Comparison of ENCODE assay signal across 8 cellular contexts in genomic region chr3:196082471-196082971, GRCh38.
DNase-seq lines count a peak whose midpoint lies in the region; ATAC-seq and TF ChIP-seq lines count a peak whose summit lies in the region.

No MANE protein-coding gene starts in this region.

- no peak for ATAC-seq in HG03432 (IDR thresholded peaks at IDR 0.05; ENCODE audit: unreplicated experiment)
- no peak for ATAC-seq in GM21619 (IDR thresholded peaks at IDR 0.05; ENCODE audit: unreplicated experiment)

- H3K36me3 Mint-ChIP-seq in dendritic cell treated with granulocyte-macrophage colony-stimulating factor and Interleukin-4, amounts not matched to agents 40 ng/mL and 50 ng/mL, for 4 days (ENCODE audit: low read depth) = peaks cover 25% of the 10 kb centered on the region
- no peaks in the 10 kb centered on the region for H3K36me3 Mint-ChIP-seq in nephron (ENCODE audit: low read depth)

- intact Hi-C loops in dendritic cell treated with granulocyte-macrophage colony-stimulating factor and Interleukin-4, amounts not matched to agents 40 ng/mL and 50 ng/mL, for 4 days (cut with micrococcal nuclease) = no loop called here

- peak overlapping the region; percentile 96 for H3K4me3 ChIP-seq in GM12864 (ENCODE audit: low read depth, low read length)

- peaks cover 40% of the 10 kb centered on the region for H3K4me1 Mint-ChIP-seq in dendritic cell treated with granulocyte-macrophage colony-stimulating factor and Interleukin-4, amounts not matched to agents 40 ng/mL and 50 ng/mL, for 4 days (ENCODE audit: low read depth)
- peaks cover 19% of the 10 kb centered on the region for H3K4me1 Mint-ChIP-seq in nephron

- DNase-seq in GM12864 (ENCODE audit: low read depth) (no peak), MV-4-11 (lab: John Stamatoyannopoulos, UW) (peak; percentile 51), activated gamma-delta T cell treated with Interleukin-2 at 50 U/mL for 16 hours (no peak), NCI-H774 (lab: John Stamatoyannopoulos, UW) (no peak)

- TF ChIP-seq CTCF in GM12864 (IDR thresholded peaks at IDR 0.05; ENCODE audit: low read depth, low read length, missing control alignments) (no peak), nephron (IDR thresholded peaks at IDR 0.05; ENCODE audit: unreplicated experiment in 3 of 3) (no peak)

- H3K9me3 Mint-ChIP-seq in dendritic cell treated with granulocyte-macrophage colony-stimulating factor and Interleukin-4, amounts not matched to agents 40 ng/mL and 50 ng/mL, for 4 days = no peaks in the 10 kb centered on the region
- H3K9me3 Mint-ChIP-seq in nephron = no peaks in the 10 kb centered on the region

- peak overlapping the region; percentile 91 for H3K4me3 Mint-ChIP-seq in dendritic cell treated with granulocyte-macrophage colony-stimulating factor and Interleukin-4, amounts not matched to agents 40 ng/mL and 50 ng/mL, for 4 days
- H3K4me3 Mint-ChIP-seq in nephron = peak overlapping the region; percentile 94 to 99 (median 94)

- H3K27ac Mint-ChIP-seq in dendritic cell treated with granulocyte-macrophage colony-stimulating factor and Interleukin-4, amounts not matched to agents 40 ng/mL and 50 ng/mL, for 4 days = peak overlapping the region; percentile 93
- H3K27ac Mint-ChIP-seq in nephron = peak overlapping the region; percentile 67 to 95 (median 90)

- peaks cover 2% of the 10 kb centered on the region for H3K27me3 Mint-ChIP-seq in dendritic cell treated with granulocyte-macrophage colony-stimulating factor and Interleukin-4, amounts not matched to agents 40 ng/mL and 50 ng/mL, for 4 days
- H3K27me3 Mint-ChIP-seq in nephron (ENCODE audit: low read depth) = no peaks in the 10 kb centered on the region
